Comparison of ENCODE assay signal across 12 cellular contexts in genomic region chr3:18099611-18100010, GRCh38.
DNase-seq lines count a peak whose midpoint lies in the region; TF ChIP-seq lines count a peak whose summit lies in the region.
"Had no signal": no experiment of that assay in that cellular context is flagged by ENCODE, and none has a peak within 500 bp of the region (broad histone marks: within the 10 kb centered on the region; RNA-seq: fewer than 3 reads in every experiment).

No MANE protein-coding gene starts in this region.

- H3K4me3 Mint-ChIP-seq in T-helper 2 cell treated with Interferon-gamma antibody and Interleukin-4, amounts not matched to agents 5 μg/mL and 100 μg/mL, for 36 hours = no peak overlapping the region
- peak overlapping the region; percentile 32 for H3K4me3 Mint-ChIP-seq in activated naive CD8-positive, alpha-beta T cell
- H3K4me3 Mint-ChIP-seq: activated B cell treated with CpG ODN at 0.5 μM for 24 hours, nephron progenitor cell had no signal

- H3K4me2 ChIP-seq in osteoblast (ENCODE audit: insufficient read depth, low read length) = peak overlapping the region; percentile 71

- TF ChIP-seq CTCF in osteoblast (IDR thresholded peaks at IDR 0.05; ENCODE audit: extremely low read depth, low read depth, low read length) (no peak), suprapubic skin (IDR thresholded peaks at IDR 0.05) (no peak)

- H3K4me1 Mint-ChIP-seq in T-helper 2 cell treated with Interferon-gamma antibody and Interleukin-4, amounts not matched to agents 5 μg/mL and 100 μg/mL, for 36 hours (ENCODE audit: low read depth) = peaks cover 9% of the 10 kb centered on the region
- H3K4me1 Mint-ChIP-seq in activated naive CD8-positive, alpha-beta T cell (ENCODE audit: low read depth) = peaks cover 25% of the 10 kb centered on the region
- H3K4me1 Mint-ChIP-seq: activated B cell treated with CpG ODN at 0.5 μM for 24 hours, nephron progenitor cell had no signal

- H3K4me3 ChIP-seq in HUES48 (ENCODE audit: low read depth, low read length) = no peak overlapping the region
- H3K4me3 ChIP-seq in osteoblast (ENCODE audit: insufficient read depth, low read length) = peak overlapping the region; percentile 9
- no peak overlapping the region for H3K4me3 ChIP-seq in suprapubic skin
- H3K4me3 ChIP-seq: sigmoid colon had no signal

- H3K36me3 ChIP-seq in HUES48 (ENCODE audit: control insufficient read depth, insufficient read depth, low read length) (no peaks in the 10 kb centered on the region), osteoblast (ENCODE audit: insufficient read depth, low read length) (no peaks in the 10 kb centered on the region), suprapubic skin (no peaks in the 10 kb centered on the region)
- H3K36me3 ChIP-seq: sigmoid colon had no signal

- no peak overlapping the region for H3K9ac ChIP-seq in HUES48 (ENCODE audit: low read depth, low read length)

- no peaks in the 10 kb centered on the region for H3K36me3 Mint-ChIP-seq in T-helper 2 cell treated with Interferon-gamma antibody and Interleukin-4, amounts not matched to agents 5 μg/mL and 100 μg/mL, for 36 hours (ENCODE audit: low read depth)
- H3K36me3 Mint-ChIP-seq in activated naive CD8-positive, alpha-beta T cell = peaks cover 7% of the 10 kb centered on the region

- H3K9me3 Mint-ChIP-seq in T-helper 2 cell treated with Interferon-gamma antibody and Interleukin-4, amounts not matched to agents 5 μg/mL and 100 μg/mL, for 36 hours = peaks cover 9% of the 10 kb centered on the region
- H3K9me3 Mint-ChIP-seq in activated naive CD8-positive, alpha-beta T cell (ENCODE audit: low read depth) = peaks cover 5% of the 10 kb centered on the region

- H4K20me1 ChIP-seq in osteoblast (ENCODE audit: insufficient read depth, low read length) = no peaks in the 10 kb centered on the region

- DNase-seq in T-helper 2 cell treated with Interferon-gamma antibody and Interleukin-4, amounts not matched to agents 5 μg/mL and 100 μg/mL, for 36 hours (ENCODE audit: low spot score) = peak; percentile 15
- DNase-seq in T-helper 2 cell (no peak), osteoblast (ENCODE audit: insufficient read length, low spot score, missing footprints) (no peak), pons (ENCODE audit: low spot score) (no peak), suprapubic skin (ENCODE audit: low spot score in 2 of 2) (no peak), cerebellar cortex (ENCODE audit: low spot score) (no peak)
- DNase-seq: activated B cell treated with CpG ODN at 0.5 μM for 24 hours, hypothalamus, nephron progenitor cell, sigmoid colon had no signal

- peak overlapping the region; percentile 35 for H3K27ac ChIP-seq in HUES48 (ENCODE audit: low read depth, low read length)
- H3K27ac ChIP-seq in osteoblast (ENCODE audit: low read depth, low read length) = peak overlapping the region; percentile 81
- H3K27ac ChIP-seq in suprapubic skin = no peak overlapping the region
- H3K27ac ChIP-seq: sigmoid colon had no signal

- peak overlapping the region; percentile 67 for H2AFZ ChIP-seq in osteoblast (ENCODE audit: low read length)

- H3K9me3 ChIP-seq in HUES48 (ENCODE audit: control insufficient read depth, insufficient read depth, low read length) = no peaks in the 10 kb centered on the region
- peaks cover 2% of the 10 kb centered on the region for H3K9me3 ChIP-seq in osteoblast (ENCODE audit: low read depth, low read length)
- no peaks in the 10 kb centered on the region for H3K9me3 ChIP-seq in suprapubic skin
- H3K9me3 ChIP-seq: sigmoid colon had no signal

- no peak overlapping the region for H3K27ac Mint-ChIP-seq in T-helper 2 cell treated with Interferon-gamma antibody and Interleukin-4, amounts not matched to agents 5 μg/mL and 100 μg/mL, for 36 hours
- H3K27ac Mint-ChIP-seq in activated naive CD8-positive, alpha-beta T cell = peak overlapping the region; percentile 85
- H3K27ac Mint-ChIP-seq: activated B cell treated with CpG ODN at 0.5 μM for 24 hours, nephron progenitor cell had no signal

- H3K4me1 ChIP-seq in HUES48 (ENCODE audit: control insufficient read depth, insufficient read depth, low read length) (peaks cover 19% of the 10 kb centered on the region), osteoblast (ENCODE audit: insufficient read depth, low read length) (peaks cover 20% of the 10 kb centered on the region), suprapubic skin (peaks cover 5% of the 10 kb centered on the region)

- H3K79me2 ChIP-seq in osteoblast (ENCODE audit: insufficient read depth, low read length) = no peaks in the 10 kb centered on the region

- TF ChIP-seq POLR2A in suprapubic skin (IDR thresholded peaks at IDR 0.05) = no peak

- no peaks in the 10 kb centered on the region for H3K27me3 Mint-ChIP-seq in T-helper 2 cell treated with Interferon-gamma antibody and Interleukin-4, amounts not matched to agents 5 μg/mL and 100 μg/mL, for 36 hours (ENCODE audit: low read depth)
- H3K27me3 Mint-ChIP-seq in activated naive CD8-positive, alpha-beta T cell = peaks cover 2% of the 10 kb centered on the region

- no peak for TF ChIP-seq EP300 in suprapubic skin (IDR thresholded peaks at IDR 0.05)

- WGBS in suprapubic skin = 75% methylated on average over 5 of the region's 5 CpGs

- no peaks in the 10 kb centered on the region for H3K27me3 ChIP-seq in HUES48 (ENCODE audit: control insufficient read depth, insufficient read depth, low read length)
- no peaks in the 10 kb centered on the region for H3K27me3 ChIP-seq in osteoblast (ENCODE audit: insufficient read depth, low read length)
- H3K27me3 ChIP-seq in suprapubic skin = no peaks in the 10 kb centered on the region
- H3K27me3 ChIP-seq: sigmoid colon had no signal
